ENCODE assay signal across 10 cellular contexts in genomic region chr11:5891216-5891800, GRCh38. TPM values are rescaled to one million over a fixed set of nuclear protein-coding genes. Genes with fewer than 3 reads are reported as not detected.
DNase-seq lines count a peak whose midpoint lies in the region; ATAC-seq, FAIRE-seq and TF ChIP-seq lines count a peak whose summit lies in the region.
"Had no signal": no experiment of that assay in that cellular context is flagged by ENCODE, and none has a peak within 500 bp of the region (broad histone marks: within the 10 kb centered on the region; RNA-seq: fewer than 3 reads in every experiment).

No MANE protein-coding gene starts in this region.

- H3K27ac Mint-ChIP-seq in activated CD8-positive, alpha-beta T cell treated with anti-CD3 and anti-CD28 coated beads for 36 hours, result no peak overlapping the region
- H3K27ac Mint-ChIP-seq in activated CD8-positive, alpha-beta T cell treated with anti-CD3 and anti-CD28 coated beads, Interleukin-2, amount 10 ng/mL, durations not matched to agents 7 days and 5 days, result no peak overlapping the region

- CTCF ChIA-PET in activated CD8-positive, alpha-beta T cell treated with anti-CD3 and anti-CD28 coated beads for 36 hours (lab: Charles Lee), result interaction anchor here (0.7 to 1.8 kb wide), 14 partner anchors 11 to 766 kb away, joined by 3 to 8 read pairs (median 4); partner anchors contain the start of gene TRIM5
- CTCF ChIA-PET in activated CD8-positive, alpha-beta T cell treated with anti-CD3 and anti-CD28 coated beads, Interleukin-2, amount 10 ng/mL, durations not matched to agents 7 days and 5 days (lab: Charles Lee), result interaction anchor here (0.7 to 1.3 kb wide), 8 partner anchors 9 to 1254 kb away, joined by 3 to 6 read pairs (median 3); partner anchors contain the start of genes OR51D1 and TRIM5

- H3K27me3 Mint-ChIP-seq in activated CD8-positive, alpha-beta T cell treated with anti-CD3 and anti-CD28 coated beads for 36 hours, result peaks cover 4% of the 10 kb centered on the region
- no peaks in the 10 kb centered on the region for H3K27me3 Mint-ChIP-seq in activated CD8-positive, alpha-beta T cell treated with anti-CD3 and anti-CD28 coated beads, Interleukin-2, amount 10 ng/mL, durations not matched to agents 7 days and 5 days (ENCODE audit: low read depth)

- POLR2A ChIA-PET in activated CD8-positive, alpha-beta T cell treated with anti-CD3 and anti-CD28 coated beads for 36 hours (lab: Charles Lee), result no interaction called here
- POLR2A ChIA-PET in activated CD8-positive, alpha-beta T cell treated with anti-CD3 and anti-CD28 coated beads, Interleukin-2, amount 10 ng/mL, durations not matched to agents 7 days and 5 days (lab: Charles Lee), result no interaction called here

- intact Hi-C loops in activated CD8-positive, alpha-beta T cell treated with anti-CD3 and anti-CD28 coated beads for 36 hours (cut with micrococcal nuclease), result no loop called here

- no peaks in the 10 kb centered on the region for H3K36me3 Mint-ChIP-seq in activated CD8-positive, alpha-beta T cell treated with anti-CD3 and anti-CD28 coated beads for 36 hours (ENCODE audit: low read depth)
- H3K36me3 Mint-ChIP-seq in activated CD8-positive, alpha-beta T cell treated with anti-CD3 and anti-CD28 coated beads, Interleukin-2, amount 10 ng/mL, durations not matched to agents 7 days and 5 days (ENCODE audit: low read depth), result no peaks in the 10 kb centered on the region

- no peak for DNase-seq in activated CD8-positive, alpha-beta T cell treated with anti-CD3 and anti-CD28 coated beads for 36 hours
- DNase-seq in activated CD8-positive, alpha-beta T cell treated with anti-CD3 and anti-CD28 coated beads, Interleukin-2, amount 10 ng/mL, durations not matched to agents 7 days and 5 days, result no peak
- DNase-seq in NCI-H69 (lab: John Stamatoyannopoulos, UW) (peak; percentile 9), superior temporal gyrus (ENCODE audit: extremely low spot score) (peak; percentile 44)
- no peak for DNase-seq in stimulated activated naive CD4-positive, alpha-beta T cell treated with Interleukin-2 at 50 U/mL for 16 hours (lab: John Stamatoyannopoulos, UW)

- no peak overlapping the region for H3K4me3 Mint-ChIP-seq in activated CD8-positive, alpha-beta T cell treated with anti-CD3 and anti-CD28 coated beads for 36 hours
- no peak overlapping the region for H3K4me3 Mint-ChIP-seq in activated CD8-positive, alpha-beta T cell treated with anti-CD3 and anti-CD28 coated beads, Interleukin-2, amount 10 ng/mL, durations not matched to agents 7 days and 5 days

- no peaks in the 10 kb centered on the region for H3K9me3 Mint-ChIP-seq in activated CD8-positive, alpha-beta T cell treated with anti-CD3 and anti-CD28 coated beads for 36 hours
- no peaks in the 10 kb centered on the region for H3K9me3 Mint-ChIP-seq in activated CD8-positive, alpha-beta T cell treated with anti-CD3 and anti-CD28 coated beads, Interleukin-2, amount 10 ng/mL, durations not matched to agents 7 days and 5 days (ENCODE audit: insufficient read depth)

- no peaks in the 10 kb centered on the region for H3K4me1 Mint-ChIP-seq in activated CD8-positive, alpha-beta T cell treated with anti-CD3 and anti-CD28 coated beads for 36 hours (ENCODE audit: low read depth)
- H3K4me1 Mint-ChIP-seq in activated CD8-positive, alpha-beta T cell treated with anti-CD3 and anti-CD28 coated beads, Interleukin-2, amount 10 ng/mL, durations not matched to agents 7 days and 5 days (ENCODE audit: low read depth), result no peaks in the 10 kb centered on the region

- FAIRE-seq in endometrium (lab: Jason Lieb, UNC), result peak; percentile 23

- TF ChIP-seq CTCF in activated CD8-positive, alpha-beta T cell treated with anti-CD3 and anti-CD28 coated beads for 36 hours (IDR thresholded peaks at IDR 0.05), result peak; percentile 65

- no peak for ATAC-seq in activated CD8-positive, alpha-beta T cell treated with anti-CD3 and anti-CD28 coated beads for 36 hours
- no peak for ATAC-seq in activated CD8-positive, alpha-beta T cell treated with anti-CD3 and anti-CD28 coated beads, Interleukin-2, amount 10 ng/mL, durations not matched to agents 7 days and 5 days
- ATAC-seq in GM21526 (IDR thresholded peaks at IDR 0.05; ENCODE audit: low FRiP score, unreplicated experiment), result no peak
- no peak for ATAC-seq in HG03521 (IDR thresholded peaks at IDR 0.05; ENCODE audit: unreplicated experiment)

RNA-seq across cellular contexts. Expression of gene OR52E5, which starts 1.7 kb away (rescaled TPM):
- total RNA-seq in activated CD8-positive, alpha-beta T cell treated with anti-CD3 and anti-CD28 coated beads for 36 hours, result not detected
- total RNA-seq in activated CD8-positive, alpha-beta T cell treated with anti-CD3 and anti-CD28 coated beads, Interleukin-2, amount 10 ng/mL, durations not matched to agents 7 days and 5 days, result not detected
- total RNA-seq: glomerular endothelial cell, SJSA1 had no signal

RNA-seq across cellular contexts. Expression of gene OR52E4, which starts 10.9 kb away (rescaled TPM):
- total RNA-seq in activated CD8-positive, alpha-beta T cell treated with anti-CD3 and anti-CD28 coated beads for 36 hours, result not detected
- total RNA-seq in activated CD8-positive, alpha-beta T cell treated with anti-CD3 and anti-CD28 coated beads, Interleukin-2, amount 10 ng/mL, durations not matched to agents 7 days and 5 days, result not detected
- total RNA-seq: glomerular endothelial cell, SJSA1 had no signal

RNA-seq across cellular contexts. Expression of gene OR52E8, which starts 33.8 kb away (rescaled TPM):
- total RNA-seq in activated CD8-positive, alpha-beta T cell treated with anti-CD3 and anti-CD28 coated beads for 36 hours, result not detected
- not detected for total RNA-seq in activated CD8-positive, alpha-beta T cell treated with anti-CD3 and anti-CD28 coated beads, Interleukin-2, amount 10 ng/mL, durations not matched to agents 7 days and 5 days
- total RNA-seq: glomerular endothelial cell, SJSA1 had no signal

RNA-seq across cellular contexts. Expression of gene OR52E6, which starts 49.6 kb away (rescaled TPM):
- total RNA-seq in activated CD8-positive, alpha-beta T cell treated with anti-CD3 and anti-CD28 coated beads for 36 hours, result not detected
- total RNA-seq in activated CD8-positive, alpha-beta T cell treated with anti-CD3 and anti-CD28 coated beads, Interleukin-2, amount 10 ng/mL, durations not matched to agents 7 days and 5 days, result not detected
- total RNA-seq: glomerular endothelial cell, SJSA1 had no signal

RNA-seq across cellular contexts. Expression of gene OR56A3, which starts 50.7 kb away (rescaled TPM):
- total RNA-seq in activated CD8-positive, alpha-beta T cell treated with anti-CD3 and anti-CD28 coated beads for 36 hours, result not detected
- total RNA-seq in activated CD8-positive, alpha-beta T cell treated with anti-CD3 and anti-CD28 coated beads, Interleukin-2, amount 10 ng/mL, durations not matched to agents 7 days and 5 days, result not detected
- total RNA-seq: glomerular endothelial cell, SJSA1 had no signal

Comparison
In these comparisons a context has a peak if more than half of its experiments do, and no peak if none do; other contexts are left out.
1. DNase-seq: peak in NCI-H69 (single experiment) and superior temporal gyrus (single experiment); none in activated CD8-positive, alpha-beta T cell treated with anti-CD3 and anti-CD28 coated beads for 36 hours (single experiment), activated CD8-positive, alpha-beta T cell treated with anti-CD3 and anti-CD28 coated beads, Interleukin-2, amount 10 ng/mL, durations not matched to agents 7 days and 5 days (single experiment) and stimulated activated naive CD4-positive, alpha-beta T cell treated with Interleukin-2 at 50 U/mL for 16 hours (single experiment).